Comparison of ENCODE assay signal across 19 cellular contexts in genomic region chr20:13348301-13349239, GRCh38.
DNase-seq lines count a peak whose midpoint lies in the region; ATAC-seq and TF ChIP-seq lines count a peak whose summit lies in the region.
"Had no signal": no experiment of that assay in that cellular context is flagged by ENCODE, and none has a peak within 500 bp of the region (broad histone marks: within the 10 kb centered on the region; RNA-seq: fewer than 3 reads in every experiment).

No MANE protein-coding gene starts in this region.

- H3K27me3 Mint-ChIP-seq in glutamatergic neuron (ENCODE audit: unreplicated experiment) = peaks cover 2% of the 10 kb centered on the region
- H3K27me3 Mint-ChIP-seq: T-helper 17 cell had no signal

- no peaks in the 10 kb centered on the region for H3K27me3 ChIP-seq in MG63
- H3K27me3 ChIP-seq in muscle layer of duodenum (ENCODE audit: low read depth, low read length) = no peaks in the 10 kb centered on the region
- H3K27me3 ChIP-seq in psoas muscle (ENCODE audit: insufficient read depth in 3 of 3, low read length in 2 of 3) = no peaks in the 10 kb centered on the region
- H3K27me3 ChIP-seq: colonic mucosa, heart right ventricle, neural progenitor cell, right atrium auricular region had no signal

- 44 to 59% (median 45%) methylated on average over 9 of the region's 9 CpGs for WGBS in psoas muscle, 3 donors

- H3K4me1 Mint-ChIP-seq in glutamatergic neuron (ENCODE audit: low read depth, unreplicated experiment) = no peaks in the 10 kb centered on the region
- H3K4me1 Mint-ChIP-seq: memory B cell, neural progenitor cell, T-helper 17 cell had no signal

- H3K9me3 ChIP-seq in MG63 (no peaks in the 10 kb centered on the region), muscle layer of duodenum (ENCODE audit: control insufficient read depth in 1 of 2, low read length in 2 of 2) (no peaks in the 10 kb centered on the region), psoas muscle (no peaks in the 10 kb centered on the region)
- H3K9me3 ChIP-seq: colonic mucosa, heart right ventricle, right atrium auricular region had no signal

- no peak overlapping the region for H3K27ac Mint-ChIP-seq in glutamatergic neuron (ENCODE audit: unreplicated experiment)
- H3K27ac Mint-ChIP-seq: memory B cell, neural progenitor cell, T-helper 17 cell had no signal

- peaks cover 0 to 4% of the 10 kb centered on the region in 2 donors for H3K4me1 ChIP-seq in muscle layer of duodenum (ENCODE audit: control insufficient read depth in 1 of 2, insufficient read depth in 2 of 2, low read length in 2 of 2)
- no peaks in the 10 kb centered on the region for H3K4me1 ChIP-seq in psoas muscle
- H3K4me1 ChIP-seq: colonic mucosa, neural progenitor cell, right atrium auricular region had no signal

- H3K4me3 ChIP-seq in MG63 (peak overlapping the region; percentile 13), coronary artery (peak overlapping the region; percentile 45), muscle layer of duodenum (ENCODE audit: low read depth in 1 of 2, low read length in 2 of 2) (peak overlapping the region in 1 of 2 donors; percentile 4), psoas muscle (no peak overlapping the region)
- H3K4me3 ChIP-seq: colonic mucosa, heart right ventricle, neural progenitor cell, right atrium auricular region had no signal

- no peak for ATAC-seq in psoas muscle
- ATAC-seq: T-helper 17 cell had no signal

- TF ChIP-seq CTCF in coronary artery (IDR thresholded peaks at IDR 0.05) (no peak), glutamatergic neuron (IDR thresholded peaks at IDR 0.05; ENCODE audit: partially characterized antibody, unreplicated experiment) (no peak), psoas muscle (IDR thresholded peaks at IDR 0.05) (no peak)

- DNase-seq in AG08395 (ENCODE audit: low spot score) (peak; percentile 33), MG63 (peak; percentile 90), coronary artery (ENCODE audit: low spot score) (no peak), substantia nigra (lab: John Stamatoyannopoulos, UW) (no peak), glutamatergic neuron (no peak), OCI-M1 (lab: John Stamatoyannopoulos, UW) (no peak), psoas muscle (no peak)
- DNase-seq: activated CD4-positive, CD25-positive, alpha-beta regulatory T cell; activated effector memory CD4-positive, alpha-beta T cell treated with Interleukin-2 at 50 U/mL for 16 hours; colonic mucosa; heart right ventricle; islet precursor cell; NCI-H1694 treated with DMSO at 0.1 percent for 48 hours; NCI-H226; T-helper 17 cell had no signal

- H3K36me3 Mint-ChIP-seq in glutamatergic neuron (ENCODE audit: unreplicated experiment) = no peaks in the 10 kb centered on the region
- H3K36me3 Mint-ChIP-seq: memory B cell, neural progenitor cell had no signal

- no peak overlapping the region for H3K27ac ChIP-seq in coronary artery
- peak overlapping the region; percentile 48 for H3K27ac ChIP-seq in muscle layer of duodenum (ENCODE audit: low read length)
- H3K27ac ChIP-seq in substantia nigra (ENCODE audit: low read depth, low read length, poor library complexity, severe bottlenecking) = no peak overlapping the region
- no peak overlapping the region for H3K27ac ChIP-seq in psoas muscle
- H3K27ac ChIP-seq: colonic mucosa, heart right ventricle, neural progenitor cell, right atrium auricular region had no signal

- intact Hi-C loops in psoas muscle (cut with DNase I) = no loop called here

- no peaks in the 10 kb centered on the region for H3K36me3 ChIP-seq in MG63
- no peaks in the 10 kb centered on the region for H3K36me3 ChIP-seq in muscle layer of duodenum (ENCODE audit: control insufficient read depth in 1 of 2, insufficient read depth in 2 of 2, low read length in 2 of 2)
- no peaks in the 10 kb centered on the region for H3K36me3 ChIP-seq in psoas muscle (ENCODE audit: insufficient read depth in 1 of 2, low read depth in 1 of 2)
- H3K36me3 ChIP-seq: colonic mucosa, heart right ventricle, neural progenitor cell, right atrium auricular region had no signal

- no peak overlapping the region for H3K4me3 Mint-ChIP-seq in glutamatergic neuron (ENCODE audit: unreplicated experiment)
- H3K4me3 Mint-ChIP-seq: memory B cell, neural progenitor cell, T-helper 17 cell had no signal

- H3K9me3 Mint-ChIP-seq in glutamatergic neuron (ENCODE audit: unreplicated experiment) = no peaks in the 10 kb centered on the region
- H3K9me3 Mint-ChIP-seq: memory B cell, neural progenitor cell had no signal

Comparison
In these comparisons a context has a peak if more than half of its experiments do, and no peak if none do; other contexts are left out.
1. DNase-seq: peak in AG08395 (single experiment) and MG63 (single experiment); none in coronary artery (single experiment), substantia nigra (0 of 49), glutamatergic neuron (single experiment), OCI-M1 (single experiment) and psoas muscle (0 of 2).